27 cellular contexts compared by ENCODE assay signal in the genomic region with DNA sequence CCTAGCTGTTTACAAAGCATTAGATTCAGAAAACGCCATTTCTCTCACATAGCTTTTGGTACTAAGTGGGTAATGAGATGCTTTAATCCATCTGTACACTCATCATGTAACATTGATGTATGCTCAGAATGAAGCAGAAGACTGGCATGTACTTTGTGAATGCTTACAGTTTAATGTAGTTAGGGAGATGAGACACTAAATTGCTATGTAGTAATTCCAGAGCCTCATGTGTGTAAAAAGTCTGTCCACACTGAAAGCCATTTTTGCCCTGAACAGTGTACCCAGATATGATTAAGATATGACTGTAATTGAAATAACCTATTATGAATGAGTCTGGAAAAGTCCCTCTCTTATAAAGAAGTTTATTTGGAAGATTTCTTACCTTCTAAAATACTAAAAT.
"Had no signal": no experiment of that assay in that cellular context is flagged by ENCODE, and none has a peak within 500 bp of the region (broad histone marks: within the 10 kb centered on the region; RNA-seq: fewer than 3 reads in every experiment).

No MANE protein-coding gene starts in this region.

- H3K4me3 Mint-ChIP-seq: activated CD4-positive, alpha-beta memory T cell treated with anti-CD3 and anti-CD28 coated beads for 36 hours; activated CD4-positive, alpha-beta T cell treated with anti-CD3 and anti-CD28 coated beads, Interleukin-2, amount 10 ng/mL, durations not matched to agents 7 days and 5 days; activated naive CD4-positive, alpha-beta T cell treated with anti-CD3 and anti-CD28 coated beads for 36 hours; activated naive CD8-positive, alpha-beta T cell; activated T-helper 17 cell treated with anti-CD3 and anti-CD28 coated beads, Interleukin-2, amount 50 U/mL, for 72 hours; T-helper 17 cell had no signal

- H3K27ac Mint-ChIP-seq: activated CD4-positive, alpha-beta memory T cell treated with anti-CD3 and anti-CD28 coated beads for 36 hours; activated CD4-positive, alpha-beta T cell treated with anti-CD3 and anti-CD28 coated beads, Interleukin-2, amount 10 ng/mL, durations not matched to agents 7 days and 5 days; activated naive CD4-positive, alpha-beta T cell treated with anti-CD3 and anti-CD28 coated beads for 36 hours; activated naive CD8-positive, alpha-beta T cell; activated T-helper 17 cell treated with anti-CD3 and anti-CD28 coated beads, Interleukin-2, amount 50 U/mL, for 72 hours; T-helper 17 cell had no signal

- H3K4me1 Mint-ChIP-seq: activated CD4-positive, alpha-beta T cell treated with anti-CD3 and anti-CD28 coated beads, Interleukin-2, amount 10 ng/mL, durations not matched to agents 7 days and 5 days; activated T-helper 17 cell treated with anti-CD3 and anti-CD28 coated beads, Interleukin-2, amount 50 U/mL, for 72 hours had no signal

- H3K9me3 Mint-ChIP-seq: activated CD4-positive, alpha-beta memory T cell treated with anti-CD3 and anti-CD28 coated beads for 36 hours; activated CD4-positive, alpha-beta T cell treated with anti-CD3 and anti-CD28 coated beads, Interleukin-2, amount 10 ng/mL, durations not matched to agents 7 days and 5 days; activated naive CD4-positive, alpha-beta T cell treated with anti-CD3 and anti-CD28 coated beads for 36 hours; activated T-helper 17 cell treated with anti-CD3 and anti-CD28 coated beads, Interleukin-2, amount 50 U/mL, for 72 hours had no signal

- H3K27ac ChIP-seq: brain microvascular endothelial cell, RWPE1, VCaP had no signal

- H3K27me3 ChIP-seq: brain microvascular endothelial cell had no signal

- H3K27me3 Mint-ChIP-seq: activated CD4-positive, alpha-beta memory T cell treated with anti-CD3 and anti-CD28 coated beads for 36 hours; activated CD4-positive, alpha-beta T cell treated with anti-CD3 and anti-CD28 coated beads, Interleukin-2, amount 10 ng/mL, durations not matched to agents 7 days and 5 days; activated naive CD8-positive, alpha-beta T cell; activated T-helper 17 cell treated with anti-CD3 and anti-CD28 coated beads, Interleukin-2, amount 50 U/mL, for 72 hours; T-helper 17 cell had no signal

- DNase-seq: activated CD4-positive, alpha-beta memory T cell treated with anti-CD3 and anti-CD28 coated beads for 36 hours; activated CD4-positive, alpha-beta T cell treated with anti-CD3 and anti-CD28 coated beads, Interleukin-2, amount 10 ng/mL, durations not matched to agents 7 days and 5 days; activated CD4-positive, CD25-positive, alpha-beta regulatory T cell; activated CD8-positive, alpha-beta memory T cell treated with anti-CD3 and anti-CD28 coated beads for 24 hours; activated gamma-delta T cell; activated naive CD4-positive, alpha-beta T cell treated with anti-CD3 and anti-CD28 coated beads for 36 hours; activated T-cell treated with anti-CD3 and anti-CD28 coated beads, Interleukin-2, amount 50 U/mL, for 48 hours; brain microvascular endothelial cell; cerebellar nuclear complex; Kasumi-1; KBM-7; NCI-H1092; NCI-H1417; NCI-H2029; NCI-H345; NCI-H510A; NCI-H526 treated with DMSO at 0.1 percent for 48 hours; NK-92 treated with Interleukin-12 subunit alpha and Interleukin-12 subunit beta, amount 100 ng/mL, for 24 hours; OCI-M1; SHP77 treated with DMSO at 0.1 percent for 48 hours; T-helper 17 cell; T-helper 9 cell had no signal

- ATAC-seq: activated T-helper 17 cell treated with anti-CD3 and anti-CD28 coated beads, Interleukin-2, amount 50 U/mL, for 72 hours; Panc1; T-helper 17 cell had no signal
